Comparison of ENCODE assay signal across 8 cellular contexts in genomic region chr18:48934708-48935432, GRCh38. TPM values are rescaled to one million over a fixed set of nuclear protein-coding genes. Genes with fewer than 3 reads are reported as not detected.
A peak's percentile ranks its signal among the peaks of the same experiment; 100 is the strongest.
DNase-seq lines count a peak whose midpoint lies in the region; ATAC-seq and TF ChIP-seq lines count a peak whose summit lies in the region.

No MANE protein-coding gene starts in this region.

- H3K4me3 ChIP-seq in CD4-positive, alpha-beta memory T cell (ENCODE audit: low read length in 2 of 2) = no peak overlapping the region
- H3K4me3 ChIP-seq in adrenal gland (peak overlapping the region in 1 of 4 donors; percentile 28), lung (no peak overlapping the region), WERI-Rb-1 (ENCODE audit: low read depth, low read length) (no peak overlapping the region)

- ATAC-seq in GM19438 (IDR thresholded peaks at IDR 0.05; ENCODE audit: low read depth, unreplicated experiment) = peak; percentile 52
- ATAC-seq in lung (ENCODE audit: insufficient read depth, low FRiP score) = no peak

- H3K36me3 Mint-ChIP-seq in CD4-positive, alpha-beta memory T cell = peaks cover 0 to 17% of the 10 kb centered on the region in 2 donors

- H3K27ac Mint-ChIP-seq in CD4-positive, alpha-beta memory T cell = peak overlapping the region; percentile 65 to 94 (median 88)

- H3K27ac ChIP-seq in CD4-positive, alpha-beta memory T cell (ENCODE audit: low read depth, low read length) = no peak overlapping the region
- H3K27ac ChIP-seq in adrenal gland (peak overlapping the region in 4 of 5 donors; percentile 26 to 87 (median 70)), lung (ENCODE audit: low read depth in 1 of 2, low read length in 1 of 2) (peak overlapping the region; percentile 82 to 86), WERI-Rb-1 (no peak overlapping the region)

- CTCF ChIA-PET in CD4-positive, alpha-beta memory T cell (lab: Charles Lee; ENCODE audit: partially characterized antibody) = interaction anchor here (0.7 to 1.1 kb wide), 5 partner anchors 10 to 161 kb away, joined by 3 to 5 read pairs (median 3); no protein-coding TSS in a partner anchor

- no peaks in the 10 kb centered on the region for H3K9me3 ChIP-seq in CD4-positive, alpha-beta memory T cell (ENCODE audit: control insufficient read depth in 1 of 2, low read length in 2 of 2)
- H3K9me3 ChIP-seq in adrenal gland (replicated peaks in 1 of 3) (no peaks in the 10 kb centered on the region), lung (ENCODE audit: control insufficient read depth in 2 of 2, insufficient read depth in 1 of 2, low read length in 1 of 2) (no peaks in the 10 kb centered on the region), WERI-Rb-1 (ENCODE audit: severe bottlenecking) (no peaks in the 10 kb centered on the region)

- H3K36me3 ChIP-seq in CD4-positive, alpha-beta memory T cell (ENCODE audit: insufficient read depth, low read length) = no peaks in the 10 kb centered on the region
- peaks cover 0 to 4% of the 10 kb centered on the region in 2 donors for H3K36me3 ChIP-seq in adrenal gland (replicated peaks in 1 of 2)
- peaks cover 0 to 6% of the 10 kb centered on the region in 2 donors for H3K36me3 ChIP-seq in lung (ENCODE audit: control insufficient read depth in 2 of 2, insufficient read depth in 2 of 2, low read length in 2 of 2)
- peaks cover 57% of the 10 kb centered on the region for H3K36me3 ChIP-seq in WERI-Rb-1

- peak in 1 of 5 donors; percentile 23 for DNase-seq in CD4-positive, alpha-beta memory T cell
- DNase-seq in KBM-7 = peak; percentile 72
- DNase-seq in adrenal gland = peak; percentile 55 to 88 (median 75)
- no peak for DNase-seq in lung (ENCODE audit: low spot score)
- no peak for DNase-seq in NCI-H2107 (lab: John Stamatoyannopoulos, UW)
- no peak for DNase-seq in COLO668 (lab: John Stamatoyannopoulos, UW; ENCODE audit: unreplicated experiment)
- DNase-seq in WERI-Rb-1 = no peak

- in situ Hi-C loops in KBM-7 (cut with MboI; ENCODE audit: low pct_unique_long_range_greater_than_20kb, low sequenced_read_pairs) = no loop called here

- H3K27me3 Mint-ChIP-seq in CD4-positive, alpha-beta memory T cell = no peaks in the 10 kb centered on the region

- POLR2A ChIA-PET in CD4-positive, alpha-beta memory T cell (lab: Charles Lee; ENCODE audit: partially characterized antibody) = interaction anchor here (0.7 to 1.3 kb wide), 5 partner anchors 10 to 149 kb away, joined by 3 to 5 read pairs (median 3); no protein-coding TSS in a partner anchor

- TF ChIP-seq POLR2A in adrenal gland (IDR thresholded peaks at IDR 0.05) = no peak

- H3K9me3 Mint-ChIP-seq in CD4-positive, alpha-beta memory T cell = no peaks in the 10 kb centered on the region

- intact Hi-C loops in CD4-positive, alpha-beta memory T cell (cut with micrococcal nuclease) = no loop called here
- intact Hi-C loops in adrenal gland (cut with DNase I) = no loop called here

- peaks cover 98% of the 10 kb centered on the region for H3K4me1 ChIP-seq in CD4-positive, alpha-beta memory T cell (ENCODE audit: insufficient read depth, low read length)
- H3K4me1 ChIP-seq in adrenal gland (replicated peaks in 1 of 2) = peaks cover 70 to 91% of the 10 kb centered on the region in 2 donors
- H3K4me1 ChIP-seq in lung (ENCODE audit: control insufficient read depth in 2 of 2, insufficient read depth in 2 of 2, low read length in 2 of 2) = peaks cover 58 to 60% of the 10 kb centered on the region in 2 donors

- TF ChIP-seq CTCF in adrenal gland (IDR thresholded peaks at IDR 0.05) (no peak), lung (IDR thresholded peaks at IDR 0.05; ENCODE audit: control extremely low read depth, extremely low read depth) (no peak), WERI-Rb-1 (IDR thresholded peaks at IDR 0.05; ENCODE audit: low read depth, low read length) (no peak)

- H3K27me3 ChIP-seq in CD4-positive, alpha-beta memory T cell (ENCODE audit: insufficient read depth, low read length) = no peaks in the 10 kb centered on the region
- H3K27me3 ChIP-seq in adrenal gland (no peaks in the 10 kb centered on the region), lung (ENCODE audit: control insufficient read depth, insufficient read depth) (no peaks in the 10 kb centered on the region), WERI-Rb-1 (ENCODE audit: insufficient read depth, low read depth, severe bottlenecking) (no peaks in the 10 kb centered on the region)

- H3K4me3 Mint-ChIP-seq in CD4-positive, alpha-beta memory T cell = peak overlapping the region in 7 of 8 donors; percentile 65 to 91 (median 73)

- WGBS in adrenal gland, 4 donors = 31 to 40% (median 38%) methylated on average over 14 of the region's 14 CpGs
- 9 to 12% methylated on average over 14 of the region's 14 CpGs for WGBS in lung, 2 donors

- H3K4me1 Mint-ChIP-seq in CD4-positive, alpha-beta memory T cell = peaks cover 66 to 100% (median 84%) of the 10 kb centered on the region in 4 donors

RNA-seq across cellular contexts. Expression of gene SMAD7, which starts 15.9 kb away (rescaled TPM):
- 10 to 100 TPM; 31.0 to 31.2 TPM for total RNA-seq in CD4-positive, alpha-beta memory T cell
- 1 to 10 TPM; 2.7 to 4.7 TPM for polyA plus RNA-seq in CD4-positive, alpha-beta memory T cell
- total RNA-seq in adrenal gland (10 to 100 TPM; 14.5 to 68.3 (median 25.5) TPM), lung (10 to 100 TPM; 39.1 to 58.8 TPM)
- polyA plus RNA-seq in adrenal gland (10 to 100 TPM in 1 of 3 donors, 1 to 10 TPM in 2; 6.1 to 12.6 (median 8.2) TPM), lung (10 to 100 TPM; 11.8 to 32.5 TPM)

Comparison
In these comparisons a context has a peak if more than half of its experiments do, and no peak if none do; other contexts are left out.
1. DNase-seq: peak in KBM-7 (single experiment) and adrenal gland (7 of 7); none in lung (single experiment), NCI-H2107 (single experiment), COLO668 (single experiment) and WERI-Rb-1 (single experiment).
2. H3K27ac ChIP-seq: peak in adrenal gland (4 of 5) and lung (2 of 2); none in CD4-positive, alpha-beta memory T cell (single experiment) and WERI-Rb-1 (single experiment).